ENCODE assay signal across 8 cellular contexts in genomic region chr17:42773290-42774035, GRCh38. TPM values are rescaled to one million over a fixed set of nuclear protein-coding genes. Genes with fewer than 3 reads are reported as not detected.
A peak's percentile ranks its signal among the peaks of the same experiment; 100 is the strongest.
DNase-seq lines count a peak whose midpoint lies in the region; ATAC-seq and TF ChIP-seq lines count a peak whose summit lies in the region.

Gene VPS25 (plus strand): TSS chr17:42773449. CDS start chr17:42773476, 27 bp downstream.

- H3K9me3 ChIP-seq in H9 (ENCODE audit: control insufficient read depth, low read depth, low read length): no peaks in the 10 kb centered on the region
- H3K9me3 ChIP-seq in left ventricle myocardium inferior (replicated peaks): no peaks in the 10 kb centered on the region
- no peaks in the 10 kb centered on the region for H3K9me3 ChIP-seq in prostate gland
- no peaks in the 10 kb centered on the region for H3K9me3 ChIP-seq in upper lobe of right lung

- H3K4ac ChIP-seq in H9 (ENCODE audit: low read depth, low read length): no peak within 1 kb of the TSS

- H3K4me3 ChIP-seq in left ventricle myocardium inferior: peak within 1 kb of the TSS; percentile 98
- H3K4me3 ChIP-seq in prostate gland: peak within 1 kb of the TSS; percentile 76 to 77
- peak within 1 kb of the TSS; percentile 86 for H3K4me3 ChIP-seq in upper lobe of right lung

- TF ChIP-seq CTCF in H9 (conservative IDR thresholded peaks at IDR 0.05) (peak; percentile 32; the same call in 2 of the 3 replicates), left ventricle myocardium inferior (IDR thresholded peaks at IDR 0.05; ENCODE audit: borderline replicate concordance) (peak; percentile 36), prostate gland (IDR thresholded peaks at IDR 0.05) (peak in 3 of 4 experiments; percentile 14 to 43 (median 35)), upper lobe of right lung (IDR thresholded peaks at IDR 0.05) (no peak)

- peak; percentile 92 for DNase-seq in D341Med (ENCODE audit: low spot score)
- peak; percentile 86 for DNase-seq in H9
- DNase-seq in NCI-H146 treated with DMSO at 0.1 percent for 48 hours (lab: John Stamatoyannopoulos, UW; ENCODE audit: unreplicated experiment): peak; percentile 69
- DNase-seq in amniotic stem cell (lab: John Stamatoyannopoulos, UW): peak; percentile 57
- DNase-seq in left ventricle myocardium inferior: peak; percentile 71
- peak; percentile 77 for DNase-seq in prostate gland (ENCODE audit: low spot score)
- DNase-seq in upper lobe of right lung: peak; percentile 87

- H2AFZ ChIP-seq in H9 (ENCODE audit: low read length): peak within 1 kb of the TSS; percentile 88

- H3K56ac ChIP-seq in H9 (ENCODE audit: insufficient read length, low read depth, low read length): no peak within 1 kb of the TSS

- H4K5ac ChIP-seq in H9 (ENCODE audit: insufficient read length, low read depth, low read length): peak within 1 kb of the TSS; percentile 39

- H2BK12ac ChIP-seq in H9 (ENCODE audit: insufficient read length, low read depth, low read length): no peak within 1 kb of the TSS

- H2BK120ac ChIP-seq in H9 (ENCODE audit: low read depth, low read length, poor library complexity, severe bottlenecking): no peak within 1 kb of the TSS

- no peak within 1 kb of the TSS for H4K91ac ChIP-seq in H9 (ENCODE audit: insufficient read length, low read depth, low read length)

- no peak within 1 kb of the TSS for H3T11ph ChIP-seq in H9 (ENCODE audit: low read length)

- no CpG with 5 or more reads among the region's 39 CpGs for WGBS in H9 (ENCODE audit: extremely low coverage, insufficient read length, low lambda C conversion rate)
- WGBS in prostate gland: 1% methylated on average over 39 of the region's 39 CpGs

- peak within 1 kb of the TSS; percentile 80 for H3K4me2 ChIP-seq in H9 (ENCODE audit: insufficient read depth, insufficient read length, low read length)

- H3K14ac ChIP-seq in H9 (ENCODE audit: insufficient read depth, low read length): peak within 1 kb of the TSS; percentile 95

- no peaks in the 10 kb centered on the region for H3K4me1 ChIP-seq in H9 (ENCODE audit: insufficient read depth, low read length)
- peaks cover 22% of the 10 kb centered on the region for H3K4me1 ChIP-seq in left ventricle myocardium inferior
- H3K4me1 ChIP-seq in prostate gland (replicated peaks): peaks cover 3% of the 10 kb centered on the region
- peaks cover 14% of the 10 kb centered on the region for H3K4me1 ChIP-seq in upper lobe of right lung

- ATAC-seq in upper lobe of right lung: peak; percentile 96

- H3K9me3 Mint-ChIP-seq in H9: no peaks in the 10 kb centered on the region; a peak in 1 of 5 replicates

- no peaks in the 10 kb centered on the region for H3K79me2 ChIP-seq in H9 (ENCODE audit: insufficient read depth, low read length)

- H3K9ac ChIP-seq in H9 (ENCODE audit: extremely low read depth, insufficient read length, low read length): peak within 1 kb of the TSS; percentile 96

- H2BK20ac ChIP-seq in H9 (ENCODE audit: low read depth, low read length, poor library complexity, severe bottlenecking): no peak within 1 kb of the TSS

- H3K79me1 ChIP-seq in H9 (ENCODE audit: insufficient read depth, low read depth, low read length, poor library complexity, severe bottlenecking): no peaks in the 10 kb centered on the region

- H4K20me1 ChIP-seq in H9 (ENCODE audit: control insufficient read depth, insufficient read depth, insufficient read length): no peaks in the 10 kb centered on the region

- intact Hi-C loops in T-helper 1 cell treated with Interleukin-12 subunit alpha and Interleukin-12 subunit beta and Interleukin-4 antibody, amounts not matched to agents 30 ng/mL and 1 ng/mL, for 36 hours (cut with micrococcal nuclease): loop anchor here (1.0 to 5.0 kb wide), 8 partner anchors 10 to 397 kb away; partner anchors contain the start of genes AARSD1, BECN1, CNTD1 and COA3
- intact Hi-C loops in left ventricle myocardium inferior (cut with micrococcal nuclease): no loop called here
- intact Hi-C loops in prostate gland (cut with DNase I): no loop called here
- intact Hi-C loops in upper lobe of right lung (cut with DNase I): no loop called here

- H3K27ac ChIP-seq in H9 (ENCODE audit: insufficient read length, low read depth, low read length): no peak within 1 kb of the TSS
- peak within 1 kb of the TSS; percentile 91 for H3K27ac ChIP-seq in left ventricle myocardium inferior (replicated peaks)
- H3K27ac ChIP-seq in prostate gland: peak within 1 kb of the TSS; percentile 80 to 84
- H3K27ac ChIP-seq in upper lobe of right lung: peak within 1 kb of the TSS; percentile 84

- peaks cover 6% of the 10 kb centered on the region for H3K23me2 ChIP-seq in H9 (ENCODE audit: insufficient read length, low read depth, low read length, poor library complexity, severe bottlenecking)

- no peak within 1 kb of the TSS for H2BK15ac ChIP-seq in H9 (ENCODE audit: low read depth, low read length)

- H4K8ac ChIP-seq in H9 (replicated peaks; ENCODE audit: insufficient read length, low read depth, low read length): peak within 1 kb of the TSS; percentile 23

- H3K36me3 Mint-ChIP-seq in H9 (ENCODE audit: insufficient read depth in 1 of 3, low read depth in 3 of 3): peaks cover 4 to 34% (median 30%) of the 10 kb centered on the region in 3 experiments; a peak in 6 of 7 replicates

- no peak within 1 kb of the TSS for H2BK5ac ChIP-seq in H9 (ENCODE audit: insufficient read length, low read length)

- H3K23ac ChIP-seq in H9 (ENCODE audit: insufficient read length, low read depth, low read length): no peak within 1 kb of the TSS

- TF ChIP-seq POLR2A in prostate gland (IDR thresholded peaks at IDR 0.05): no peak

- H3K4me1 Mint-ChIP-seq in H9: peaks cover 8 to 11% of the 10 kb centered on the region in 2 experiments

- H3K18ac ChIP-seq in H9 (ENCODE audit: insufficient read length, low read depth, low read length): peak within 1 kb of the TSS; percentile 85

- H3K36me3 ChIP-seq in left ventricle myocardium inferior: peaks cover 44% of the 10 kb centered on the region
- peaks cover 0 to 3% of the 10 kb centered on the region in 2 donors for H3K36me3 ChIP-seq in prostate gland
- H3K36me3 ChIP-seq in upper lobe of right lung: peaks cover 35% of the 10 kb centered on the region

- no peaks in the 10 kb centered on the region; the same call in 1 of the 2 replicates for H3K27me3 Mint-ChIP-seq in H9 (ENCODE audit: low read depth)

- H3K27me3 ChIP-seq in H9 (ENCODE audit: insufficient read depth, low read length) (no peaks in the 10 kb centered on the region), left ventricle myocardium inferior (ENCODE audit: low read depth) (no peaks in the 10 kb centered on the region), prostate gland (replicated peaks; ENCODE audit: insufficient read depth) (no peaks in the 10 kb centered on the region), upper lobe of right lung (no peaks in the 10 kb centered on the region)

- H3K4me3 Mint-ChIP-seq in H9: peak within 1 kb of the TSS; percentile 100

- H3K27ac Mint-ChIP-seq in H9: peak within 1 kb of the TSS; percentile 94 to 98 (median 98)

- no peak within 1 kb of the TSS for H2AK5ac ChIP-seq in H9 (ENCODE audit: insufficient read length, low read length)

RNA-seq across cellular contexts. Expression of gene VPS25, which starts in this region (rescaled TPM):
- total RNA-seq in H9 (2021) (111 and 113 TPM in 2 replicates), left ventricle myocardium inferior (37.5 TPM), prostate gland (10 to 100 TPM; 57.4 to 91.8 TPM), upper lobe of right lung (42.3 TPM)
- 59.0 and 65.1 TPM in 2 replicates for total RNA-seq in T-helper 1 cell treated with Interleukin-12 subunit alpha and Interleukin-12 subunit beta and Interleukin-4 antibody, amounts not matched to agents 30 ng/mL and 1 ng/mL, for 36 hours
